Comparison of ENCODE assay signal across 13 cellular contexts in the genomic region with DNA sequence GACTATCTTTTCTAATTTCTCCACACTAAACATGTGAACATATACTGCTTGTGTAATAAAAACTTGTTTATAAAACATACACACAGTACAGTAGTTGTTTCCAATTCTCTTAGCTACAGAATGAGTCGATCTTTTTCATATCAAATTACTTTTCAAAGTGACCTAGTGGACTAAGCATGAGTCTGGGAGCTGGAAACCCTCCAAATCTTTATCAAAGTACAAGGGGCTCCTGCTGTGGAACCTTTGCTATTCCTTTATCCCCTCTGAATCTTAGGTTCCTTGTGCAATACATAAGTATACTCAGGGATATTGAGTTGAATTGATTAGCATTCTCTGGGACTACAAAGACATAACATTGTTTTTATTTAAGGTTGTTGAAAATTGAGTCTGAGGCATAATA.
"Had no signal": no experiment of that assay in that cellular context is flagged by ENCODE, and none has a peak within 500 bp of the region (broad histone marks: within the 10 kb centered on the region; RNA-seq: fewer than 3 reads in every experiment).

No MANE protein-coding gene starts in this region.

- H3K27me3 Mint-ChIP-seq: naive thymus-derived CD4-positive, alpha-beta T cell; T-cell had no signal

- DNase-seq: activated CD4-positive, alpha-beta T cell treated with anti-CD3 and anti-CD28 coated beads for 48 hours; activated naive CD4-positive, alpha-beta T cell treated with Interleukin-2 at 50 U/mL for 16 hours; dorsolateral prefrontal cortex; foreskin melanocyte; head of caudate nucleus; naive thymus-derived CD4-positive, alpha-beta T cell; posterior cingulate gyrus; T-cell; T1000; transverse colon had no signal

- H3K27ac ChIP-seq: dorsolateral prefrontal cortex, skin epidermis, transverse colon had no signal

- H3K36me3 Mint-ChIP-seq: T-cell had no signal

- H3K4me3 Mint-ChIP-seq: activated T-helper 1 cell treated with anti-CD3 and anti-CD28 coated beads, Interleukin-12 subunit alpha, Interleukin-12 subunit beta, Interleukin-2, Interleukin-4 antibody, amounts not matched to agents 30 ng/mL and 10 ng/mL and 1 ng/mL, durations not matched to agents 14 hours and 24 hours and 36 hours; naive thymus-derived CD4-positive, alpha-beta T cell; T-cell had no signal

- H3K9me3 ChIP-seq: transverse colon had no signal

- H3K36me3 ChIP-seq: transverse colon had no signal

- H3K27ac Mint-ChIP-seq: activated T-helper 1 cell treated with anti-CD3 and anti-CD28 coated beads, Interleukin-12 subunit alpha, Interleukin-12 subunit beta, Interleukin-2, Interleukin-4 antibody, amounts not matched to agents 30 ng/mL and 10 ng/mL and 1 ng/mL, durations not matched to agents 14 hours and 24 hours and 36 hours; T-cell had no signal

- ATAC-seq: esophagus mucosa; naive thymus-derived CD4-positive, alpha-beta T cell; T-cell had no signal

- H3K4me3 ChIP-seq: dorsolateral prefrontal cortex, skin epidermis, transverse colon had no signal

- H3K27me3 ChIP-seq: dorsolateral prefrontal cortex, transverse colon had no signal

- H3K9me3 Mint-ChIP-seq: T-cell had no signal
